8 cellular contexts compared by ENCODE assay signal in genomic region chr2:8408560-8409460, GRCh38.
DNase-seq lines count a peak whose midpoint lies in the region; ATAC-seq and TF ChIP-seq lines count a peak whose summit lies in the region.

No MANE protein-coding gene starts in this region.

- no peaks in the 10 kb centered on the region for H3K36me3 ChIP-seq in hepatocyte (replicated peaks; ENCODE audit: insufficient read depth, low read depth)

- peak; percentile 29 to 75 for DNase-seq in activated CD4-positive, alpha-beta T cell treated with anti-CD3 and anti-CD28 coated beads, Interleukin-2, amount 50 U/mL, for 24 hours (ENCODE audit: low read depth in 1 of 2, low spot score in 1 of 2)
- DNase-seq in stimulated activated CD4-positive, alpha-beta T cell treated with anti-CD3 and anti-CD28 coated beads, Interleukin-2, amount 100 ng/mL, for 24 hours, result peak; percentile 75 to 76
- DNase-seq in hepatocyte (ENCODE audit: low spot score) (no peak), amygdala (lab: John Stamatoyannopoulos, UW) (no peak), mucosa of gallbladder (ENCODE audit: low spot score) (no peak), NCI-H2196 treated with DMSO at 0.1 percent for 48 hours (lab: John Stamatoyannopoulos, UW; ENCODE audit: unreplicated experiment) (no peak)

- no peak overlapping the region for H3K4me3 ChIP-seq in hepatocyte

- H3K9me3 ChIP-seq in hepatocyte (ENCODE audit: low read depth), result no peaks in the 10 kb centered on the region

- no peaks in the 10 kb centered on the region for H4K20me1 ChIP-seq in hepatocyte (ENCODE audit: insufficient read depth, poor library complexity, severe bottlenecking)

- no peaks in the 10 kb centered on the region for H3K79me2 ChIP-seq in hepatocyte

- no peaks in the 10 kb centered on the region for H3K9me2 ChIP-seq in hepatocyte (replicated peaks; ENCODE audit: insufficient read depth)

- H3K27ac ChIP-seq in hepatocyte, result no peak overlapping the region

- no peaks in the 10 kb centered on the region for H3K27me3 ChIP-seq in hepatocyte

- H2AFZ ChIP-seq in hepatocyte, result no peak overlapping the region

- peak; percentile 88 for ATAC-seq in GM19035 (IDR thresholded peaks at IDR 0.05; ENCODE audit: unreplicated experiment)
- ATAC-seq in HG03039 (IDR thresholded peaks at IDR 0.05; ENCODE audit: unreplicated experiment), result peak; percentile 86

- WGBS in hepatocyte (ENCODE audit: low lambda C conversion rate, missing lambda C conversion rate), result 91% methylated on average over 8 of the region's 8 CpGs

- TF ChIP-seq CTCF in hepatocyte (IDR thresholded peaks at IDR 0.05; ENCODE audit: poor library complexity), result no peak

- H3K4me1 ChIP-seq in hepatocyte (ENCODE audit: insufficient read depth), result peaks cover 26% of the 10 kb centered on the region

- no peak overlapping the region for H3K4me2 ChIP-seq in hepatocyte

Comparison
In these comparisons a context has a peak if more than half of its experiments do, and no peak if none do; other contexts are left out.
1. DNase-seq: peak in activated CD4-positive, alpha-beta T cell treated with anti-CD3 and anti-CD28 coated beads, Interleukin-2, amount 50 U/mL, for 24 hours (2 of 2) and stimulated activated CD4-positive, alpha-beta T cell treated with anti-CD3 and anti-CD28 coated beads, Interleukin-2, amount 100 ng/mL, for 24 hours (2 of 2); none in hepatocyte (single experiment), amygdala (0 of 56), mucosa of gallbladder (single experiment) and NCI-H2196 treated with DMSO at 0.1 percent for 48 hours (single experiment).